ENCODE assay signal across 1 cellular context in the genomic region with DNA sequence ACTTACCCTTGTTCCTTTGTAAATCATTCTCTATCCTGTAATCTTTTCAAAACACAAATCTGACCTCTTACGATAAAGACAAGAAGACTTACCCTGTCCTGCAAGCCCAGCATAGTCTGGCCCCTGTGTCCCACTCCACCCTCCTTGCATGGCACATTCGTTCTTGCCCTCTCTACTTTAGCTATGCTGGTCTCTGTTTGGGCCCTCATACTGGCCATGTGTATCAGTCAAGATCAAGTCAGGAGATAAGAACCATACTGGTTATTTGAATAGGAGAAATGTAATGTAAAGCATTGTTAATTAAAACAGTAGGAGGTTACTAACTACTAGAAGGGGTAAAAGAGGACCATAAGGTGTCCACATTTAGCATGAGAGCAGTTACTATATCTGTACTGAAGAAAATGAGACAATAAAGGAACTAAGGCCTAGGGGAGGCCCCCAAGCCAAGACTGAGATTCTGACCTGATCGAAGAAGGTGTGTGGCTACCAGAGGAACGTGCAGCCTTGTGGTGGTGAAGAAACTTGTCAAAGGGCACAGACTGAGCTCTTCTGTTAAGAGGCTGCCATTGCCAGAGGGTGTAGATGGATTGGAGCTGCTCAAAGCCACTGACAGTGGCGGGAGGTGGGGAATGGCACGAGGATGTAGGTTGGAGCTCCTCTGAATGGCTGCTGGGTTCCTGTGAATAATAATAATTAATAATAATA.
TF ChIP-seq lines count a peak whose summit lies in the region.

No MANE protein-coding gene starts in this region.

TF ChIP-seq in H1, 55 proteins besides CTCF, POLR2A, EP300 and RAD21 (continued from another document):
- TF ChIP-seq SP1 (IDR thresholded peaks at IDR 0.05; ENCODE audit: low read depth, low read length), result no peak
